Comparison of ENCODE assay signal across 13 cellular contexts in genomic region chr10:132272061-132272766, GRCh38. TPM values are rescaled to one million over a fixed set of nuclear protein-coding genes. Genes with fewer than 3 reads are reported as not detected.
DNase-seq lines count a peak whose midpoint lies in the region; ATAC-seq lines count a peak whose summit lies in the region.
"Had no signal": no experiment of that assay in that cellular context is flagged by ENCODE, and none has a peak within 500 bp of the region (broad histone marks: within the 10 kb centered on the region; RNA-seq: fewer than 3 reads in every experiment).

No MANE protein-coding gene starts in this region.

- no peaks in the 10 kb centered on the region for H3K36me3 Mint-ChIP-seq in activated naive CD4-positive, alpha-beta T cell treated with anti-CD3 and anti-CD28 coated beads, Interleukin-2, amount 50 U/mL, for 72 hours

- no peak overlapping the region for H3K9ac ChIP-seq in muscle layer of colon (ENCODE audit: low read length)

- WGBS in aorta, 2 donors, result 57 to 66% methylated on average over 35 of the region's 35 CpGs

- H3K9me3 Mint-ChIP-seq in activated naive CD4-positive, alpha-beta T cell treated with anti-CD3 and anti-CD28 coated beads, Interleukin-2, amount 50 U/mL, for 72 hours, result peaks cover 5 to 11% of the 10 kb centered on the region in 2 donors

- H3K4me3 ChIP-seq in muscle layer of colon (ENCODE audit: low read depth in 1 of 2, low read length in 2 of 2) (no peak overlapping the region), aorta (ENCODE audit: low read length in 2 of 2) (no peak overlapping the region)

- H3K27me3 ChIP-seq in muscle layer of colon (ENCODE audit: control insufficient read depth in 1 of 2, insufficient read depth in 2 of 2, low read length in 2 of 2), result no peaks in the 10 kb centered on the region
- no peaks in the 10 kb centered on the region for H3K27me3 ChIP-seq in aorta (ENCODE audit: control insufficient read depth in 1 of 2, insufficient read depth in 2 of 2, low read length in 1 of 2)

- H3K27ac Mint-ChIP-seq in activated naive CD4-positive, alpha-beta T cell treated with anti-CD3 and anti-CD28 coated beads, Interleukin-2, amount 50 U/mL, for 72 hours, result peak overlapping the region; percentile 14 to 44

- H3K36me3 ChIP-seq in muscle layer of colon (ENCODE audit: insufficient read depth, low read length), result no peaks in the 10 kb centered on the region
- H3K36me3 ChIP-seq in aorta (ENCODE audit: control insufficient read depth in 1 of 2, insufficient read depth in 2 of 2, low read length in 1 of 2), result no peaks in the 10 kb centered on the region

- H3K27ac ChIP-seq in muscle layer of colon (ENCODE audit: low read depth, low read length) (peak overlapping the region; percentile 36), aorta (ENCODE audit: low read depth in 1 of 2, low read length in 2 of 2) (no peak overlapping the region)

- no peak for ATAC-seq in activated naive CD4-positive, alpha-beta T cell treated with anti-CD3 and anti-CD28 coated beads, Interleukin-2, amount 50 U/mL, for 72 hours
- ATAC-seq in aorta (ENCODE audit: low FRiP score) (no peak), GM19328 (IDR thresholded peaks at IDR 0.05; ENCODE audit: unreplicated experiment) (no peak), GM19455 (IDR thresholded peaks at IDR 0.05; ENCODE audit: unreplicated experiment) (no peak)
- no peak for ATAC-seq in stimulated activated naive CD8-positive, alpha-beta T cell treated with anti-CD3 and anti-CD28 coated beads, Interleukin-15, Interleukin-2, amounts not matched to agents 100 U/mL and 50 U/mL, for 24 hours
- ATAC-seq: Panc1 had no signal

- intact Hi-C loops in aorta (cut with DNase I), result no loop called here

- H3K4me1 ChIP-seq in muscle layer of colon (ENCODE audit: insufficient read depth, low read length) (peaks cover 18% of the 10 kb centered on the region), aorta (ENCODE audit: control insufficient read depth in 1 of 2, insufficient read depth in 2 of 2, low read length in 2 of 2) (no peaks in the 10 kb centered on the region)

- H3K9me3 ChIP-seq in muscle layer of colon (ENCODE audit: low read length) (no peaks in the 10 kb centered on the region), aorta (ENCODE audit: control insufficient read depth, low read length) (no peaks in the 10 kb centered on the region)

- no peak for DNase-seq in activated naive CD4-positive, alpha-beta T cell treated with anti-CD3 and anti-CD28 coated beads, Interleukin-2, amount 50 U/mL, for 72 hours (ENCODE audit: low spot score in 2 of 2)
- no peak for DNase-seq in activated naive CD4-positive, alpha-beta T cell (lab: John Stamatoyannopoulos, UW)
- DNase-seq in fibroblast of gingiva (ENCODE audit: low read depth) (peak; percentile 33), aorta (peak; percentile 64 to 71)
- no peak for DNase-seq in stimulated activated naive CD8-positive, alpha-beta T cell treated with anti-CD3 and anti-CD28 coated beads, Interleukin-15, Interleukin-2, amounts not matched to agents 100 U/mL and 50 U/mL, for 24 hours
- DNase-seq: activated gamma-delta T cell treated with Interleukin-2 at 50 U/mL for 16 hours; effector memory CD4-positive, alpha-beta T cell; NCI-H1105; NCI-H510A had no signal

RNA-seq across cellular contexts. Expression of gene STK32C, which starts 35.5 kb away (rescaled TPM):
- 10 to 100 TPM; 14.5 to 25.5 TPM for total RNA-seq in activated naive CD4-positive, alpha-beta T cell treated with anti-CD3 and anti-CD28 coated beads, Interleukin-2, amount 50 U/mL, for 72 hours
- 10 to 100 TPM in 1 of 2 donors, 1 to 10 TPM in 1; 7.1 to 12.2 TPM for total RNA-seq in aorta
- 10 to 100 TPM in 1 of 2 donors, 1 to 10 TPM in 1; 4.9 to 12.4 TPM for polyA plus RNA-seq in aorta

RNA-seq across cellular contexts. Expression of gene LRRC27, which starts 59.8 kb away (rescaled TPM):
- total RNA-seq in activated naive CD4-positive, alpha-beta T cell treated with anti-CD3 and anti-CD28 coated beads, Interleukin-2, amount 50 U/mL, for 72 hours, result 1 to 10 TPM; 4.1 to 7.2 TPM
- total RNA-seq in aorta, result 10 to 100 TPM in 1 of 2 donors, 1 to 10 TPM in 1; 4.6 to 11.7 TPM
- 1 to 10 TPM; 3.1 to 9.0 TPM for polyA plus RNA-seq in aorta

Comparison
In these comparisons a context has a peak if more than half of its experiments do, and no peak if none do; other contexts are left out.
1. DNase-seq: peak in fibroblast of gingiva (single experiment) and aorta (2 of 2); none in activated naive CD4-positive, alpha-beta T cell treated with anti-CD3 and anti-CD28 coated beads, Interleukin-2, amount 50 U/mL, for 72 hours (0 of 2), activated naive CD4-positive, alpha-beta T cell (0 of 4) and stimulated activated naive CD8-positive, alpha-beta T cell treated with anti-CD3 and anti-CD28 coated beads, Interleukin-15, Interleukin-2, amounts not matched to agents 100 U/mL and 50 U/mL, for 24 hours (single experiment).